Comparison of ENCODE assay signal across 9 cellular contexts in the genomic region with DNA sequence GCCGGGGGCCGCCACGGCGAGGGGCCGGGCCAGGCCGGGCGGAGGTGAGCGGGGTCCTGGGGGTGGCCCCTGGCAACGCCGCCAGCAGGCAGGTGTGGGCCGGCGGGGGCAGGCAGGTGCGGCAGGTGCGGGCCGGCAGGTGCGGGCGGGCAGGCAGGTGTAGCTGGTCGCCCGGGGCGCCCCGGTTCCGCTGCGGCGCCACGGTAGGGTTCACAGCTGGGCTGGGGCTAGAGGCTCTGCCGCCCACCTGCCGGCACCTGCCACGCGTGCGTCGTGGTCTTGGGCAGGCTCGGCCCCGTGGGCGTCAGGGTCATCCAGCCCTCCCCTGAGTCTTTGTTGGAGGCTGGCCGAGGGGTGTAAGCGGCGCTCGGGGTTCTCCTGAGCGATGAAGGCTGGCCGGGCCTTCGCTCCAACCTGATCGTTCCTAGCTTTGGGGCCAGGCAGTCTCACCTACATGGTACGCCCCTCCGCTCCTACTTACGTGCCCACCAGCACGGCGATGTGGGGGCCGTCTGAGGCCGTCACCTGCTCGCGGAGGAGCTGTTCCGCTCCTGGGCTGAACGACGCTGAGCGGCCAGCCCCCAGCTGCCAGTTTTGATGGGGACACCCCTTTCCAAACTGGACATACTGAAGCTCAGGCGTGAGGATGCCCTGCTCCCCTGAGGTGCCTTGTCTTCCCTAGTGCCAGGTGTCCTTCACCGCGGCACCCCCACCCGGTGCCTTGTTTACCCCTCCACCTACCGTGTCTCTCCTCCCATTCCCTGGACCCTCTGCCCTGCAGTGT. TPM values are rescaled to one million over a fixed set of nuclear protein-coding genes. Genes with fewer than 3 reads are reported as not detected.
DNase-seq lines count a peak whose midpoint lies in the region; ATAC-seq, FAIRE-seq and TF ChIP-seq lines count a peak whose summit lies in the region.
"Had no signal": no experiment of that assay in that cellular context is flagged by ENCODE, and none has a peak within 500 bp of the region (broad histone marks: within the 10 kb centered on the region; RNA-seq: fewer than 3 reads in every experiment).

No MANE protein-coding gene starts in this region.

- TF ChIP-seq POLR2A in suprapubic skin (IDR thresholded peaks at IDR 0.05) (no peak), H54 (IDR thresholded peaks at IDR 0.05; ENCODE audit: low read depth, low read length) (no peak)

- DNase-seq in activated naive CD8-positive, alpha-beta T cell treated with anti-CD3 and anti-CD28 coated beads, Interleukin-2, amount 50 U/mL, for 24 hours, result peak; percentile 42
- DNase-seq in left kidney (ENCODE audit: low read depth, low spot score) (peak; percentile 64), suprapubic skin (ENCODE audit: low spot score in 2 of 2) (no peak), cerebellar cortex (ENCODE audit: low spot score) (no peak), H54 (ENCODE audit: insufficient read length, low spot score) (no peak)

- H3K9me3 ChIP-seq in HUES6 (ENCODE audit: control insufficient read depth, insufficient read depth, low read depth, low read length) (no peaks in the 10 kb centered on the region), suprapubic skin (no peaks in the 10 kb centered on the region)

- H3K4me1 Mint-ChIP-seq in activated naive CD8-positive, alpha-beta T cell treated with anti-CD3 and anti-CD28 coated beads, Interleukin-2, amount 50 U/mL, for 24 hours, result peaks cover 41% of the 10 kb centered on the region

- H3K27ac ChIP-seq in HUES6 (ENCODE audit: low read depth, low read length) (peak overlapping the region; percentile 21; the same call in 1 of the 2 replicates), suprapubic skin (peak overlapping the region; percentile 98)

- H3K9ac ChIP-seq in HUES6 (ENCODE audit: low read length), result peak overlapping the region; percentile 79

- FAIRE-seq in H54 (lab: Jason Lieb, UNC), result no peak
- FAIRE-seq: colon had no signal

- H3K27ac Mint-ChIP-seq in activated naive CD8-positive, alpha-beta T cell treated with anti-CD3 and anti-CD28 coated beads, Interleukin-2, amount 50 U/mL, for 24 hours, result peak overlapping the region; percentile 74

- no peak for TF ChIP-seq EP300 in suprapubic skin (IDR thresholded peaks at IDR 0.05)

- H3K9me3 Mint-ChIP-seq in activated naive CD8-positive, alpha-beta T cell treated with anti-CD3 and anti-CD28 coated beads, Interleukin-2, amount 50 U/mL, for 24 hours, result no peaks in the 10 kb centered on the region

- TF ChIP-seq CTCF in suprapubic skin (IDR thresholded peaks at IDR 0.05), result no peak

- peak overlapping the region; percentile 84 for H3K4me3 Mint-ChIP-seq in activated naive CD8-positive, alpha-beta T cell treated with anti-CD3 and anti-CD28 coated beads, Interleukin-2, amount 50 U/mL, for 24 hours

- H3K4me1 ChIP-seq in HUES6 (ENCODE audit: control insufficient read depth, insufficient read depth, low read length), result peaks cover 28% of the 10 kb centered on the region
- peaks cover 31% of the 10 kb centered on the region for H3K4me1 ChIP-seq in suprapubic skin

- H3K36me3 ChIP-seq in HUES6 (ENCODE audit: control insufficient read depth, insufficient read depth, low read length) (peaks cover 13% of the 10 kb centered on the region; the same call in 1 of the 2 replicates), suprapubic skin (no peaks in the 10 kb centered on the region)

- H3K27me3 ChIP-seq in HUES6 (ENCODE audit: control insufficient read depth, insufficient read depth, low read length) (no peaks in the 10 kb centered on the region), suprapubic skin (no peaks in the 10 kb centered on the region)

- WGBS in suprapubic skin, result 2% methylated on average over 31 of the region's 60 CpGs

- no peaks in the 10 kb centered on the region for H3K27me3 Mint-ChIP-seq in activated naive CD8-positive, alpha-beta T cell treated with anti-CD3 and anti-CD28 coated beads, Interleukin-2, amount 50 U/mL, for 24 hours

- peak overlapping the region; percentile 87 for H3K4me3 ChIP-seq in GM08714 (ENCODE audit: low read length)
- H3K4me3 ChIP-seq in HUES6 (ENCODE audit: low read depth, low read length), result peak overlapping the region; percentile 98
- peak overlapping the region; percentile 82 for H3K4me3 ChIP-seq in suprapubic skin

- H3K36me3 Mint-ChIP-seq in activated naive CD8-positive, alpha-beta T cell treated with anti-CD3 and anti-CD28 coated beads, Interleukin-2, amount 50 U/mL, for 24 hours (ENCODE audit: low read depth), result peaks cover 15% of the 10 kb centered on the region

- ATAC-seq in GM21367 (IDR thresholded peaks at IDR 0.05; ENCODE audit: unreplicated experiment), result peak; percentile 9
- ATAC-seq in activated naive CD8-positive, alpha-beta T cell treated with anti-CD3 and anti-CD28 coated beads, Interleukin-2, amount 50 U/mL, for 24 hours, result peak; percentile 3

RNA-seq across cellular contexts. Expression of a gene that starts 0.5 kb away (rescaled TPM):
- 10 to 100 TPM; 26.4 to 97.8 (median 38.4) TPM for total RNA-seq in suprapubic skin

RNA-seq across cellular contexts. Expression of a gene that starts 47.3 kb away (rescaled TPM):
- 1,000 to 10,000 TPM; 1,253 to 2,742 (median 2,206) TPM for total RNA-seq in suprapubic skin

Comparison
In these comparisons a context has a peak if more than half of its experiments do, and no peak if none do; other contexts are left out.
1. DNase-seq: peak in activated naive CD8-positive, alpha-beta T cell treated with anti-CD3 and anti-CD28 coated beads, Interleukin-2, amount 50 U/mL, for 24 hours (single experiment) and left kidney (single experiment); none in suprapubic skin (0 of 2), cerebellar cortex (single experiment) and H54 (single experiment).
2. Peak in every context shown above with its lines, with median percentiles within 50 percentile points of each other: H3K4me3 ChIP-seq.